Comparison of ENCODE assay signal across 1 cellular context in the genomic region with DNA sequence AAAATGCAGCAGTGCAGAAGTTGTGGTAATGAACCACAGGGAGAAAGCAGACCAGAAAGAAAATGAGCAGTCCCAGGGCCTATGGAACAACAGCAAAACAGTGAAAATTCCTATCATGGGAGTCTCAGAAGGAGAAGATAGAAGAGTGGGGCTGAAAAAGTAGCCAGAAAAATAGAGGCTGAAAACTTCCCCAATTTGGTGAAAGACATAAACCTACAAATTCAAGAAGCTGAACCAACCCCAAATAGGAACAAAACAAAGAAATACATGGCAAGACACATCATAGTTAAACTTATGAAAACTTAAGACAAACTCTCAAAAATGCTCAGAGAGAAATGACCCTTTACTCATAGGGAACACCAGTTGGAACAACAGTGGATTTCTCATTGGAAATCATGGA.
TF ChIP-seq lines count a peak whose summit lies in the region.

No MANE protein-coding gene starts in this region.

TF ChIP-seq in HepG2, 621 proteins besides CTCF, POLR2A, EP300 and RAD21:
- TF ChIP-seq KDM5A (IDR thresholded peaks at IDR 0.05; ENCODE audit: borderline replicate concordance, low read length) = no peak
- TF ChIP-seq PAX8 (CRISPR knock-in tag; IDR thresholded peaks at IDR 0.05; ENCODE audit: borderline replicate concordance) = no peak
- TF ChIP-seq ZNF709 (CRISPR knock-in tag; IDR thresholded peaks at IDR 0.05) = no peak
- TF ChIP-seq NFIC (IDR thresholded peaks at IDR 0.05; ENCODE audit: low read length) = no peak
- no peak for TF ChIP-seq RELA (CRISPR knock-in tag; IDR thresholded peaks at IDR 0.05)
